17 cellular contexts compared by ENCODE assay signal in genomic region chr12:12465522-12465921, GRCh38.
DNase-seq lines count a peak whose midpoint lies in the region; ATAC-seq, FAIRE-seq and TF ChIP-seq lines count a peak whose summit lies in the region.
"Had no signal": no experiment of that assay in that cellular context is flagged by ENCODE, and none has a peak within 500 bp of the region (broad histone marks: within the 10 kb centered on the region; RNA-seq: fewer than 3 reads in every experiment).

No MANE protein-coding gene starts in this region.

- TF ChIP-seq RAD21 in HepG2 (CRISPR knock-in tag; IDR thresholded peaks at IDR 0.05), result no peak

- TF ChIP-seq POLR2A in HepG2 (IDR thresholded peaks at IDR 0.05; ENCODE audit: insufficient read depth in 1 of 2, low read depth in 2 of 2, low read length in 2 of 2), result no peak

- no peak overlapping the region for H3K9ac ChIP-seq in HepG2 (ENCODE audit: insufficient read depth, low read depth, low read length)

- no peaks in the 10 kb centered on the region for H4K20me1 ChIP-seq in HepG2 (ENCODE audit: insufficient read depth, low read length)

- no peak for ATAC-seq in activated naive CD4-positive, alpha-beta T cell treated with anti-CD3 and anti-CD28 coated beads, Interleukin-2, amount 50 U/mL, for 72 hours
- ATAC-seq in activated B cell treated with CpG ODN at 0.5 μM for 24 hours (ENCODE audit: low read depth) (no peak), HepG2 (no peak), upper lobe of right lung (no peak), left colon (no peak)
- ATAC-seq: GM12878 had no signal

- DNase-seq in activated naive CD4-positive, alpha-beta T cell treated with anti-CD3 and anti-CD28 coated beads, Interleukin-2, amount 10 ng/mL, durations not matched to agents 7 days and 5 days, result no peak
- DNase-seq in activated naive CD4-positive, alpha-beta T cell treated with anti-CD3 and anti-CD28 coated beads, Interleukin-2, amount 50 U/mL, for 72 hours (ENCODE audit: low spot score in 2 of 2), result no peak
- DNase-seq in activated B cell treated with CpG ODN at 0.5 μM for 24 hours (no peak), HepG2 (ENCODE audit: low spot score) (no peak), upper lobe of right lung (no peak), MG63 (no peak), NCI-H2196 (lab: John Stamatoyannopoulos, UW; ENCODE audit: unreplicated experiment) (no peak), left colon (no peak)
- DNase-seq: foreskin fibroblast, hypothalamus, NCI-H1417 treated with DMSO at 0.1 percent for 48 hours, NCI-H526, nucleus accumbens had no signal

- TF ChIP-seq CTCF in activated B cell treated with CpG ODN at 0.5 μM for 24 hours (IDR thresholded peaks at IDR 0.05), result no peak
- TF ChIP-seq CTCF in HepG2 (CRISPR knock-in tag; IDR thresholded peaks at IDR 0.05), result no peak
- no peak for TF ChIP-seq CTCF in upper lobe of right lung (IDR thresholded peaks at IDR 0.05)

- intact Hi-C loops in activated B cell treated with CpG ODN at 0.5 μM for 24 hours (cut with micrococcal nuclease) (no loop called here), HepG2 (cut with micrococcal nuclease; ENCODE audit: unreplicated experiment) (no loop called here), upper lobe of right lung (cut with DNase I) (no loop called here), left colon (cut with DNase I, micrococcal nuclease) (no loop called here)

- peaks cover 45% of the 10 kb centered on the region for H3K36me3 Mint-ChIP-seq in activated naive CD4-positive, alpha-beta T cell treated with anti-CD3 and anti-CD28 coated beads, Interleukin-2, amount 10 ng/mL, durations not matched to agents 7 days and 5 days
- peaks cover 29 to 67% of the 10 kb centered on the region in 2 donors for H3K36me3 Mint-ChIP-seq in activated naive CD4-positive, alpha-beta T cell treated with anti-CD3 and anti-CD28 coated beads, Interleukin-2, amount 50 U/mL, for 72 hours
- peaks cover 69% of the 10 kb centered on the region for H3K36me3 Mint-ChIP-seq in activated B cell treated with CpG ODN at 0.5 μM for 24 hours (ENCODE audit: low read depth)

- peaks cover 2% of the 10 kb centered on the region for H3K9me3 Mint-ChIP-seq in activated naive CD4-positive, alpha-beta T cell treated with anti-CD3 and anti-CD28 coated beads, Interleukin-2, amount 10 ng/mL, durations not matched to agents 7 days and 5 days
- H3K9me3 Mint-ChIP-seq in activated naive CD4-positive, alpha-beta T cell treated with anti-CD3 and anti-CD28 coated beads, Interleukin-2, amount 50 U/mL, for 72 hours, result peaks cover 0 to 5% of the 10 kb centered on the region in 2 donors
- no peaks in the 10 kb centered on the region for H3K9me3 Mint-ChIP-seq in activated B cell treated with CpG ODN at 0.5 μM for 24 hours

- H3K27ac ChIP-seq in HepG2 (ENCODE audit: extremely low read length, insufficient read depth, low read length) (no peak overlapping the region), upper lobe of right lung (peak overlapping the region; percentile 6)
- H3K27ac ChIP-seq: epithelial cell of prostate had no signal

- no peaks in the 10 kb centered on the region for H3K9me3 ChIP-seq in HepG2 (ENCODE audit: low read length)
- no peaks in the 10 kb centered on the region for H3K9me3 ChIP-seq in upper lobe of right lung
- no peaks in the 10 kb centered on the region for H3K9me3 ChIP-seq in MG63

- H3K27me3 ChIP-seq in HepG2 (ENCODE audit: control insufficient read depth in 1 of 2, insufficient read depth in 2 of 2, low read length in 2 of 2), result no peaks in the 10 kb centered on the region
- no peaks in the 10 kb centered on the region for H3K27me3 ChIP-seq in upper lobe of right lung
- no peaks in the 10 kb centered on the region for H3K27me3 ChIP-seq in MG63

- CTCF ChIA-PET in activated naive CD4-positive, alpha-beta T cell treated with anti-CD3 and anti-CD28 coated beads, Interleukin-2, amount 10 ng/mL, durations not matched to agents 7 days and 5 days (lab: Charles Lee), result interaction anchor here (0.9 to 3.1 kb wide), 6 partner anchors 9 to 88 kb away, joined by 3 to 18 read pairs (median 10); no protein-coding TSS in a partner anchor
- CTCF ChIA-PET in activated B cell treated with CpG ODN at 0.5 μM for 24 hours (lab: Charles Lee) (no interaction called here), HepG2 (lab: Yijun Ruan, JAX; ENCODE audit: low intra/inter-chr PET ratio, low total read pairs) (no interaction called here)

- POLR2A ChIA-PET in activated B cell treated with CpG ODN at 0.5 μM for 24 hours (lab: Charles Lee), result no interaction called here
- POLR2A ChIA-PET in HepG2 (lab: Yijun Ruan, JAX), result no interaction called here

- no peaks in the 10 kb centered on the region for H3K27me3 Mint-ChIP-seq in activated naive CD4-positive, alpha-beta T cell treated with anti-CD3 and anti-CD28 coated beads, Interleukin-2, amount 10 ng/mL, durations not matched to agents 7 days and 5 days
- no peaks in the 10 kb centered on the region for H3K27me3 Mint-ChIP-seq in activated B cell treated with CpG ODN at 0.5 μM for 24 hours

- WGBS in HepG2 (ENCODE audit: low lambda C conversion rate), result 93% methylated on average over 12 of the region's 20 CpGs

- H3K4me1 ChIP-seq in HepG2 (ENCODE audit: insufficient read depth, low read length), result peaks cover 6% of the 10 kb centered on the region
- peaks cover 10% of the 10 kb centered on the region for H3K4me1 ChIP-seq in upper lobe of right lung

- FAIRE-seq in HepG2 (lab: Jason Lieb, UNC), result no peak
- FAIRE-seq: GM12878, keratinocyte had no signal

- BruUV-seq in HepG2 (replicated peaks; lab: Mats Ljungman, UMichigan), result no TSS peak

- in situ Hi-C loops in HepG2 (cut with HindIII; ENCODE audit: extremely low pct_ligation_motif_present, low pct_unique_long_range_greater_than_20kb), result no loop called here

- H3K4me3 ChIP-seq in HepG2 (replicated peaks in 1 of 3; ENCODE audit: insufficient read depth in 1 of 3, low read depth in 2 of 3, low read length in 3 of 3), result no peak overlapping the region
- no peak overlapping the region for H3K4me3 ChIP-seq in upper lobe of right lung
- H3K4me3 ChIP-seq in MG63, result no peak overlapping the region
- H3K4me3 ChIP-seq: GM12878, lung had no signal

- H2AFZ ChIP-seq in HepG2 (ENCODE audit: low read length), result no peak overlapping the region

- no peaks in the 10 kb centered on the region for H3K79me2 ChIP-seq in HepG2 (ENCODE audit: insufficient read depth, low read length)

- peaks cover 67% of the 10 kb centered on the region for H3K4me1 Mint-ChIP-seq in activated naive CD4-positive, alpha-beta T cell treated with anti-CD3 and anti-CD28 coated beads, Interleukin-2, amount 10 ng/mL, durations not matched to agents 7 days and 5 days
- peaks cover 10% of the 10 kb centered on the region for H3K4me1 Mint-ChIP-seq in activated B cell treated with CpG ODN at 0.5 μM for 24 hours

- H3K27ac Mint-ChIP-seq in activated naive CD4-positive, alpha-beta T cell treated with anti-CD3 and anti-CD28 coated beads, Interleukin-2, amount 10 ng/mL, durations not matched to agents 7 days and 5 days, result peak overlapping the region; percentile 47
- peak overlapping the region in 1 of 2 donors; percentile 90 for H3K27ac Mint-ChIP-seq in activated naive CD4-positive, alpha-beta T cell treated with anti-CD3 and anti-CD28 coated beads, Interleukin-2, amount 50 U/mL, for 72 hours
- H3K27ac Mint-ChIP-seq in activated B cell treated with CpG ODN at 0.5 μM for 24 hours, result peak overlapping the region; percentile 18

- TF ChIP-seq EP300 in HepG2 (IDR thresholded peaks at IDR 0.05; ENCODE audit: low read depth in 2 of 2, low read length in 2 of 2) (no peak), HepG2 (CRISPR knock-in tag; IDR thresholded peaks at IDR 0.05; ENCODE audit: borderline replicate concordance) (no peak)

- H3K36me3 ChIP-seq in HepG2 (replicated peaks in 1 of 2; ENCODE audit: control insufficient read depth in 1 of 2, insufficient read depth in 2 of 2, low read length in 2 of 2) (peaks cover 0 to 2% of the 10 kb centered on the region in 2 experiments; a peak in 3 of 5 replicates), upper lobe of right lung (no peaks in the 10 kb centered on the region), MG63 (no peaks in the 10 kb centered on the region)

- no peak overlapping the region for H3K4me3 Mint-ChIP-seq in activated naive CD4-positive, alpha-beta T cell treated with anti-CD3 and anti-CD28 coated beads, Interleukin-2, amount 10 ng/mL, durations not matched to agents 7 days and 5 days
- no peak overlapping the region for H3K4me3 Mint-ChIP-seq in activated B cell treated with CpG ODN at 0.5 μM for 24 hours

- no peak overlapping the region for H3K4me2 ChIP-seq in HepG2 (ENCODE audit: low read depth, low read length)
